8 cellular contexts compared by ENCODE assay signal in the genomic region with DNA sequence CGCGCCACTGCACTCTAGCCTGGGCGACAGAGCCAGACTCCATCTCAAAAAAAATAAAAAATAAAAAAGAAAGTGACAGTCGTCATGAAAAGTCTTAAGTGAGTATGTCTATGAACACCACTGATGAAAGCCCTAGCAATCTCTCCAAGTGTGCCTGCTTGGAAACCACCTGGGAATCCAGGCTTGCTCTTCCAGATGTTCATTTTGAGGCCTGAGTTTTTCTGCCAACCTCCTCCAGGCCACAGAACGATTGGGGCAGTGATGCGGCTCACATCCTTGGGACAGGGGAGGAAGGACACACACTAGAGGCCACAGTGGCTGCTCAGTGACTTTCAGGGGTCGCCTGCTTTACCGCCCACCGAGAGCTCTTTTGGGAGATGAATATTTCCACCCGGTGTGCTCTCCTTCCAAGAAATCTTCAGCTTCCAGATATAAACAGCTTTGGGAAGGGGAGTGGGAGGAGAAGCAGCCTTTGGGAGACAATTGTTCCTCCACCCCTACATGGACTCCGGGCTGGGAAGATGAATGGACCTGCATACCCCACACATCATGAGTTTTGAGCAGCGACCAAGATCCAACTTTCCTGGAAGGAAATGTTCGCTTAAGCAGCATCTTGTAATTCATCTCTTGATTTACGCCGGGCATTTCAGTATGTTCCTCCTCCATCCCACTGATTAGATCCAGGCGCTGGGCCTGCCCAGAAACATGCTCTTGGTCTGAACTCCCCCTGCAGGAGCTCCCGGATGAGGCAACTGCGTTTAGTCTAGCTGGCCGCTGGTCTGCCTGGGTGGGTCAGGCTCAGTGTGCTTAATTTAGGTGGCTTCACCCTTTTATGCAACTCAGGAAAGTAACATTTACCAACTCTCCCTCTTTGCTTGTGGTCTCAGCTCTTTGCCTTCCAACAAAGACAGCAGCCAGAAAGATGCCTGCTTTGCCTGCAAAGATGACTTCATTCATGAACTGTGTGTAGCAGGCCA. TPM values are rescaled to one million over a fixed set of nuclear protein-coding genes. Genes with fewer than 3 reads are reported as not detected.
DNase-seq lines count a peak whose midpoint lies in the region; ATAC-seq, FAIRE-seq and TF ChIP-seq lines count a peak whose summit lies in the region.

No MANE protein-coding gene starts in this region.

- no peaks in the 10 kb centered on the region for H3K36me3 Mint-ChIP-seq in progenitor cell of endocrine pancreas (ENCODE audit: insufficient read depth)
- no peaks in the 10 kb centered on the region for H3K36me3 Mint-ChIP-seq in activated T-helper 17 cell treated with anti-CD3 and anti-CD28 coated beads, Interleukin-2, amount 50 U/mL, for 72 hours (ENCODE audit: low read depth)

- TF ChIP-seq CTCF in progenitor cell of endocrine pancreas (IDR thresholded peaks at IDR 0.05; ENCODE audit: unreplicated experiment), result peak; percentile 58

- no peaks in the 10 kb centered on the region for H3K27me3 ChIP-seq in SJCRH30

- H3K9me3 ChIP-seq in SJCRH30 (replicated peaks), result no peaks in the 10 kb centered on the region

- peaks cover 14% of the 10 kb centered on the region for H3K4me1 ChIP-seq in SJCRH30

- H3K27ac ChIP-seq in SJCRH30, result no peak overlapping the region

- DNase-seq in H54 (ENCODE audit: insufficient read length, low spot score), result peak; percentile 46
- DNase-seq in SJCRH30, result peak; percentile 63 to 72
- peak; percentile 87 for DNase-seq in fibroblast of the conjunctiva (ENCODE audit: low read depth)
- peak; percentile 34 for DNase-seq in progenitor cell of endocrine pancreas (ENCODE audit: low spot score, unreplicated experiment)
- DNase-seq in stimulated activated CD4-positive, alpha-beta T cell treated with anti-CD3 and anti-CD28 coated beads, Interleukin-2, amount 100 ng/mL, for 48 hours, result no peak
- no peak for DNase-seq in NCI-H1105 treated with DMSO at 0.1 percent for 48 hours (lab: John Stamatoyannopoulos, UW)

- no peaks in the 10 kb centered on the region for H3K36me3 ChIP-seq in SJCRH30

- no peaks in the 10 kb centered on the region for H3K4me1 Mint-ChIP-seq in progenitor cell of endocrine pancreas (ENCODE audit: low read depth)
- no peaks in the 10 kb centered on the region for H3K4me1 Mint-ChIP-seq in activated T-helper 17 cell treated with anti-CD3 and anti-CD28 coated beads, Interleukin-2, amount 50 U/mL, for 72 hours

- H3K27me3 Mint-ChIP-seq in progenitor cell of endocrine pancreas, result peaks cover 35% of the 10 kb centered on the region
- H3K27me3 Mint-ChIP-seq in activated T-helper 17 cell treated with anti-CD3 and anti-CD28 coated beads, Interleukin-2, amount 50 U/mL, for 72 hours, result peaks cover 24% of the 10 kb centered on the region

- no peaks in the 10 kb centered on the region for H3K9me3 Mint-ChIP-seq in progenitor cell of endocrine pancreas (ENCODE audit: low read depth)
- no peaks in the 10 kb centered on the region for H3K9me3 Mint-ChIP-seq in activated T-helper 17 cell treated with anti-CD3 and anti-CD28 coated beads, Interleukin-2, amount 50 U/mL, for 72 hours

- no peak for TF ChIP-seq POLR2A in H54 (IDR thresholded peaks at IDR 0.05; ENCODE audit: low read depth, low read length)

- ATAC-seq in HG02763 (IDR thresholded peaks at IDR 0.05; ENCODE audit: unreplicated experiment), result no peak
- ATAC-seq in activated T-helper 17 cell treated with anti-CD3 and anti-CD28 coated beads, Interleukin-2, amount 50 U/mL, for 72 hours (replicated peaks), result no peak

- H3K4me3 ChIP-seq in SJCRH30, result no peak overlapping the region

- no peak for FAIRE-seq in H54 (lab: Jason Lieb, UNC)

- H3K27ac Mint-ChIP-seq in progenitor cell of endocrine pancreas, result no peak overlapping the region
- no peak overlapping the region for H3K27ac Mint-ChIP-seq in activated T-helper 17 cell treated with anti-CD3 and anti-CD28 coated beads, Interleukin-2, amount 50 U/mL, for 72 hours

- H3K4me3 Mint-ChIP-seq in progenitor cell of endocrine pancreas (ENCODE audit: low read depth), result no peak overlapping the region
- no peak overlapping the region for H3K4me3 Mint-ChIP-seq in activated T-helper 17 cell treated with anti-CD3 and anti-CD28 coated beads, Interleukin-2, amount 50 U/mL, for 72 hours

RNA-seq across cellular contexts. Expression of gene ARMC9, which starts 6.2 kb away (rescaled TPM):
- 16.3 and 19.9 TPM in 2 replicates for total RNA-seq in SJCRH30 (2014; rRNA removed; shearing (Covaris generic))
- total RNA-seq in progenitor cell of endocrine pancreas, result 40.8 and 41.3 TPM in 2 replicates
- 1 to 10 TPM; 1.6 to 2.0 TPM for total RNA-seq in activated T-helper 17 cell treated with anti-CD3 and anti-CD28 coated beads, Interleukin-2, amount 50 U/mL, for 72 hours

Comparison
In these comparisons a context has a peak if more than half of its experiments do, and no peak if none do; other contexts are left out.
1. DNase-seq: peak in H54 (single experiment), SJCRH30 (2 of 2), fibroblast of the conjunctiva (single experiment) and progenitor cell of endocrine pancreas (single experiment); none in stimulated activated CD4-positive, alpha-beta T cell treated with anti-CD3 and anti-CD28 coated beads, Interleukin-2, amount 100 ng/mL, for 48 hours (0 of 2) and NCI-H1105 treated with DMSO at 0.1 percent for 48 hours (single experiment).